Comparison of ENCODE assay signal across 22 cellular contexts in genomic region chr2:120496759-120497158, GRCh38.
"Had no signal": no experiment of that assay in that cellular context is flagged by ENCODE, and none has a peak within 500 bp of the region (broad histone marks: within the 10 kb centered on the region; RNA-seq: fewer than 3 reads in every experiment).

No MANE protein-coding gene starts in this region.

- H3K4me2 ChIP-seq: SK-N-SH had no signal

- H3K4me3 ChIP-seq: MG63, SJSA1 had no signal

- H3K27me3 ChIP-seq: MG63 had no signal

- ATAC-seq: HepG2 had no signal

- H3K36me3 ChIP-seq: MG63, SJSA1 had no signal

- H3K27ac ChIP-seq: RWPE1, SJSA1 had no signal

- DNase-seq: IMR-90, Karpas-422, KG1, MG63, NCI-H1092, NCI-H1105 treated with DMSO at 0.1 percent for 48 hours, NCI-H1417 treated with DMSO at 0.1 percent for 48 hours, NCI-H146, NCI-H1694 treated with DMSO at 0.1 percent for 48 hours, NCI-H1930, NCI-H2081, NCI-H2107, NCI-H2227 treated with DMSO at 0.1 percent for 48 hours, NCI-H524, NCI-H526 treated with DMSO at 0.1 percent for 48 hours, NCI-H774, SIG-M5, SK-N-SH, SW 1271 had no signal

- H3K9me3 ChIP-seq: MG63, SJSA1, SK-N-SH had no signal

- H3K9ac ChIP-seq: SK-N-SH had no signal

- H3K4me1 ChIP-seq: SJSA1 had no signal
